In genomic region chr7:44387427-44387826, GRCh38 we compare ENCODE assay signal across 13 cellular contexts.
"Had no signal": no experiment of that assay in that cellular context is flagged by ENCODE, and none has a peak within 500 bp of the region (broad histone marks: within the 10 kb centered on the region; RNA-seq: fewer than 3 reads in every experiment).

No MANE protein-coding gene starts in this region.

- H3K27ac Mint-ChIP-seq: activated CD4-positive, alpha-beta memory T cell treated with anti-CD3 and anti-CD28 coated beads for 36 hours; activated naive CD8-positive, alpha-beta T cell treated with anti-CD3 and anti-CD28 coated beads, Interleukin-2, amount 10 ng/mL, durations not matched to agents 7 days and 5 days; nephron had no signal

- H3K4me1 Mint-ChIP-seq: nephron had no signal

- H3K9me3 ChIP-seq: ascending aorta, mucosa of descending colon, upper lobe of left lung had no signal

- H3K4me3 Mint-ChIP-seq: activated CD4-positive, alpha-beta memory T cell treated with anti-CD3 and anti-CD28 coated beads for 36 hours; activated naive CD8-positive, alpha-beta T cell treated with anti-CD3 and anti-CD28 coated beads, Interleukin-2, amount 10 ng/mL, durations not matched to agents 7 days and 5 days; nephron had no signal

- H3K27me3 ChIP-seq: ascending aorta, upper lobe of left lung had no signal

- H3K27ac ChIP-seq: upper lobe of left lung had no signal

- H3K4me1 ChIP-seq: upper lobe of left lung had no signal

- ATAC-seq: left cardiac atrium, mucosa of descending colon had no signal

- DNase-seq: activated CD4-positive, alpha-beta memory T cell treated with anti-CD3 and anti-CD28 coated beads for 36 hours; activated CD4-positive, alpha-beta T cell treated with anti-CD3 and anti-CD28 coated beads for 1 hour; activated effector memory CD4-positive, alpha-beta T cell treated with Interleukin-2 at 50 U/mL for 16 hours; activated naive CD8-positive, alpha-beta T cell treated with anti-CD3 and anti-CD28 coated beads, Interleukin-2, amount 10 ng/mL, durations not matched to agents 7 days and 5 days; foreskin melanocyte; left cardiac atrium; mammary epithelial cell; mucosa of descending colon; stimulated activated CD4-positive, alpha-beta T cell treated with anti-CD3 and anti-CD28 coated beads, Interleukin-4, amount 100 ng/mL, for 24 hours; T-helper 9 cell; upper lobe of left lung had no signal

- H3K9me3 Mint-ChIP-seq: activated CD4-positive, alpha-beta memory T cell treated with anti-CD3 and anti-CD28 coated beads for 36 hours; activated naive CD8-positive, alpha-beta T cell treated with anti-CD3 and anti-CD28 coated beads, Interleukin-2, amount 10 ng/mL, durations not matched to agents 7 days and 5 days; nephron had no signal

- H3K27me3 Mint-ChIP-seq: activated CD4-positive, alpha-beta memory T cell treated with anti-CD3 and anti-CD28 coated beads for 36 hours; activated naive CD8-positive, alpha-beta T cell treated with anti-CD3 and anti-CD28 coated beads, Interleukin-2, amount 10 ng/mL, durations not matched to agents 7 days and 5 days had no signal

- H3K4me3 ChIP-seq: ascending aorta, mucosa of descending colon, upper lobe of left lung had no signal
